ENCODE assay signal across 2 cellular contexts in genomic region chr14:103330536-103330935, GRCh38.
TF ChIP-seq lines count a peak whose summit lies in the region.

No MANE protein-coding gene starts in this region.

TF ChIP-seq in liver, 16 proteins besides CTCF, POLR2A, EP300 and RAD21:
- TF ChIP-seq FOXA2 (IDR thresholded peaks at IDR 0.05) = no peak
- no peak for TF ChIP-seq YY1 (IDR thresholded peaks at IDR 0.05)
- TF ChIP-seq, protein P1, sequence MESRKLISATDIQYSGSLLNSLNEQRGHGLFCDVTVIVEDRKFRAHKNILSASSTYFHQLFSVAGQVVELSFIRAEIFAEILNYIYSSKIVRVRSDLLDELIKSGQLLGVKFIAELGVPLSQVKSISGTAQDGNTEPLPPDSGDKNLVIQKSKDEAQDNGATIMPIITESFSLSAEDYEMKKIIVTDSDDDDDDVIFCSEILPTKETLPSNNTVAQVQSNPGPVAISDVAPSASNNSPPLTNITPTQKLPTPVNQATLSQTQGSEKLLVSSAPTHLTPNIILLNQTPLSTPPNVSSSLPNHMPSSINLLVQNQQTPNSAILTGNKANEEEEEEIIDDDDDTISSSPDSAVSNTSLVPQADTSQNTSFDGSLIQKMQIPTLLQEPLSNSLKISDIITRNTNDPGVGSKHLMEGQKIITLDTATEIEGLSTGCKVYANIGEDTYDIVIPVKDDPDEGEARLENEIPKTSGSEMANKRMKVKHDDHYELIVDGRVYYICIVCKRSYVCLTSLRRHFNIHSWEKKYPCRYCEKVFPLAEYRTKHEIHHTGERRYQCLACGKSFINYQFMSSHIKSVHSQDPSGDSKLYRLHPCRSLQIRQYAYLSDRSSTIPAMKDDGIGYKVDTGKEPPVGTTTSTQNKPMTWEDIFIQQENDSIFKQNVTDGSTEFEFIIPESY (IDR thresholded peaks at IDR 0.05) = no peak
- no peak for TF ChIP-seq NR2F2 (IDR thresholded peaks at IDR 0.05)

TF ChIP-seq in HepG2, 621 proteins besides CTCF, POLR2A, EP300 and RAD21:
- TF ChIP-seq, protein P2, sequence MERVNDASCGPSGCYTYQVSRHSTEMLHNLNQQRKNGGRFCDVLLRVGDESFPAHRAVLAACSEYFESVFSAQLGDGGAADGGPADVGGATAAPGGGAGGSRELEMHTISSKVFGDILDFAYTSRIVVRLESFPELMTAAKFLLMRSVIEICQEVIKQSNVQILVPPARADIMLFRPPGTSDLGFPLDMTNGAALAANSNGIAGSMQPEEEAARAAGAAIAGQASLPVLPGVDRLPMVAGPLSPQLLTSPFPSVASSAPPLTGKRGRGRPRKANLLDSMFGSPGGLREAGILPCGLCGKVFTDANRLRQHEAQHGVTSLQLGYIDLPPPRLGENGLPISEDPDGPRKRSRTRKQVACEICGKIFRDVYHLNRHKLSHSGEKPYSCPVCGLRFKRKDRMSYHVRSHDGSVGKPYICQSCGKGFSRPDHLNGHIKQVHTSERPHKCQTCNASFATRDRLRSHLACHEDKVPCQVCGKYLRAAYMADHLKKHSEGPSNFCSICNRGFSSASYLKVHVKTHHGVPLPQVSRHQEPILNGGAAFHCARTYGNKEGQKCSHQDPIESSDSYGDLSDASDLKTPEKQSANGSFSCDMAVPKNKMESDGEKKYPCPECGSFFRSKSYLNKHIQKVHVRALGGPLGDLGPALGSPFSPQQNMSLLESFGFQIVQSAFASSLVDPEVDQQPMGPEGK (CRISPR knock-in tag; IDR thresholded peaks at IDR 0.05) = no peak
- TF ChIP-seq SAP130 (CRISPR knock-in tag; IDR thresholded peaks at IDR 0.05; ENCODE audit: low read depth) (no peak), ZBTB7B (CRISPR knock-in tag; IDR thresholded peaks at IDR 0.05) (no peak), ZNF205 (CRISPR knock-in tag; IDR thresholded peaks at IDR 0.05) (no peak), ZNF225 (CRISPR knock-in tag; IDR thresholded peaks at IDR 0.05) (no peak), KAT2B (IDR thresholded peaks at IDR 0.05; ENCODE audit: borderline replicate concordance, low read depth, low read length) (no peak), SATB2 (CRISPR knock-in tag; IDR thresholded peaks at IDR 0.05) (no peak), IKZF5 (CRISPR knock-in tag; IDR thresholded peaks at IDR 0.05) (no peak), ZNF776 (CRISPR knock-in tag; IDR thresholded peaks at IDR 0.05) (no peak), SP2 (CRISPR knock-in tag; IDR thresholded peaks at IDR 0.05) (no peak), FOXA1 (IDR thresholded peaks at IDR 0.05) (no peak), FOXA1 (CRISPR knock-in tag; IDR thresholded peaks at IDR 0.05) (no peak), GMEB1 (CRISPR knock-in tag; IDR thresholded peaks at IDR 0.05; ENCODE audit: borderline replicate concordance) (no peak)
- TF ChIP-seq, protein P3, sequence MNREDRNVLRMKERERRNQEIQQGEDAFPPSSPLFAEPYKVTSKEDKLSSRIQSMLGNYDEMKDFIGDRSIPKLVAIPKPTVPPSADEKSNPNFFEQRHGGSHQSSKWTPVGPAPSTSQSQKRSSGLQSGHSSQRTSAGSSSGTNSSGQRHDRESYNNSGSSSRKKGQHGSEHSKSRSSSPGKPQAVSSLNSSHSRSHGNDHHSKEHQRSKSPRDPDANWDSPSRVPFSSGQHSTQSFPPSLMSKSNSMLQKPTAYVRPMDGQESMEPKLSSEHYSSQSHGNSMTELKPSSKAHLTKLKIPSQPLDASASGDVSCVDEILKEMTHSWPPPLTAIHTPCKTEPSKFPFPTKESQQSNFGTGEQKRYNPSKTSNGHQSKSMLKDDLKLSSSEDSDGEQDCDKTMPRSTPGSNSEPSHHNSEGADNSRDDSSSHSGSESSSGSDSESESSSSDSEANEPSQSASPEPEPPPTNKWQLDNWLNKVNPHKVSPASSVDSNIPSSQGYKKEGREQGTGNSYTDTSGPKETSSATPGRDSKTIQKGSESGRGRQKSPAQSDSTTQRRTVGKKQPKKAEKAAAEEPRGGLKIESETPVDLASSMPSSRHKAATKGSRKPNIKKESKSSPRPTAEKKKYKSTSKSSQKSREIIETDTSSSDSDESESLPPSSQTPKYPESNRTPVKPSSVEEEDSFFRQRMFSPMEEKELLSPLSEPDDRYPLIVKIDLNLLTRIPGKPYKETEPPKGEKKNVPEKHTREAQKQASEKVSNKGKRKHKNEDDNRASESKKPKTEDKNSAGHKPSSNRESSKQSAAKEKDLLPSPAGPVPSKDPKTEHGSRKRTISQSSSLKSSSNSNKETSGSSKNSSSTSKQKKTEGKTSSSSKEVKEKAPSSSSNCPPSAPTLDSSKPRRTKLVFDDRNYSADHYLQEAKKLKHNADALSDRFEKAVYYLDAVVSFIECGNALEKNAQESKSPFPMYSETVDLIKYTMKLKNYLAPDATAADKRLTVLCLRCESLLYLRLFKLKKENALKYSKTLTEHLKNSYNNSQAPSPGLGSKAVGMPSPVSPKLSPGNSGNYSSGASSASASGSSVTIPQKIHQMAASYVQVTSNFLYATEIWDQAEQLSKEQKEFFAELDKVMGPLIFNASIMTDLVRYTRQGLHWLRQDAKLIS (CRISPR knock-in tag; IDR thresholded peaks at IDR 0.05) = no peak
- TF ChIP-seq, protein P4, sequence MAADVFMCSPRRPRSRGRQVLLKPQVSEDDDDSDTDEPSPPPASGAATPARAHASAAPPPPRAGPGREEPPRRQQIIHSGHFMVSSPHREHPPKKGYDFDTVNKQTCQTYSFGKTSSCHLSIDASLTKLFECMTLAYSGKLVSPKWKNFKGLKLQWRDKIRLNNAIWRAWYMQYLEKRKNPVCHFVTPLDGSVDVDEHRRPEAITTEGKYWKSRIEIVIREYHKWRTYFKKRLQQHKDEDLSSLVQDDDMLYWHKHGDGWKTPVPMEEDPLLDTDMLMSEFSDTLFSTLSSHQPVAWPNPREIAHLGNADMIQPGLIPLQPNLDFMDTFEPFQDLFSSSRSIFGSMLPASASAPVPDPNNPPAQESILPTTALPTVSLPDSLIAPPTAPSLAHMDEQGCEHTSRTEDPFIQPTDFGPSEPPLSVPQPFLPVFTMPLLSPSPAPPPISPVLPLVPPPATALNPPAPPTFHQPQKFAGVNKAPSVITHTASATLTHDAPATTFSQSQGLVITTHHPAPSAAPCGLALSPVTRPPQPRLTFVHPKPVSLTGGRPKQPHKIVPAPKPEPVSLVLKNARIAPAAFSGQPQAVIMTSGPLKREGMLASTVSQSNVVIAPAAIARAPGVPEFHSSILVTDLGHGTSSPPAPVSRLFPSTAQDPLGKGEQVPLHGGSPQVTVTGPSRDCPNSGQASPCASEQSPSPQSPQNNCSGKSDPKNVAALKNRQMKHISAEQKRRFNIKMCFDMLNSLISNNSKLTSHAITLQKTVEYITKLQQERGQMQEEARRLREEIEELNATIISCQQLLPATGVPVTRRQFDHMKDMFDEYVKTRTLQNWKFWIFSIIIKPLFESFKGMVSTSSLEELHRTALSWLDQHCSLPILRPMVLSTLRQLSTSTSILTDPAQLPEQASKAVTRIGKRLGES (CRISPR knock-in tag; IDR thresholded peaks at IDR 0.05; ENCODE audit: borderline replicate concordance) = no peak
- TF ChIP-seq, protein P5, sequence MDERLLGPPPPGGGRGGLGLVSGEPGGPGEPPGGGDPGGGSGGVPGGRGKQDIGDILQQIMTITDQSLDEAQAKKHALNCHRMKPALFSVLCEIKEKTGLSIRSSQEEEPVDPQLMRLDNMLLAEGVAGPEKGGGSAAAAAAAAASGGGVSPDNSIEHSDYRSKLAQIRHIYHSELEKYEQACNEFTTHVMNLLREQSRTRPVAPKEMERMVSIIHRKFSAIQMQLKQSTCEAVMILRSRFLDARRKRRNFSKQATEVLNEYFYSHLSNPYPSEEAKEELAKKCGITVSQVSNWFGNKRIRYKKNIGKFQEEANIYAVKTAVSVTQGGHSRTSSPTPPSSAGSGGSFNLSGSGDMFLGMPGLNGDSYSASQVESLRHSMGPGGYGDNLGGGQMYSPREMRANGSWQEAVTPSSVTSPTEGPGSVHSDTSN (CRISPR knock-in tag; IDR thresholded peaks at IDR 0.05) = no peak
